Comparison of ENCODE assay signal across 2 cellular contexts in the genomic region with DNA sequence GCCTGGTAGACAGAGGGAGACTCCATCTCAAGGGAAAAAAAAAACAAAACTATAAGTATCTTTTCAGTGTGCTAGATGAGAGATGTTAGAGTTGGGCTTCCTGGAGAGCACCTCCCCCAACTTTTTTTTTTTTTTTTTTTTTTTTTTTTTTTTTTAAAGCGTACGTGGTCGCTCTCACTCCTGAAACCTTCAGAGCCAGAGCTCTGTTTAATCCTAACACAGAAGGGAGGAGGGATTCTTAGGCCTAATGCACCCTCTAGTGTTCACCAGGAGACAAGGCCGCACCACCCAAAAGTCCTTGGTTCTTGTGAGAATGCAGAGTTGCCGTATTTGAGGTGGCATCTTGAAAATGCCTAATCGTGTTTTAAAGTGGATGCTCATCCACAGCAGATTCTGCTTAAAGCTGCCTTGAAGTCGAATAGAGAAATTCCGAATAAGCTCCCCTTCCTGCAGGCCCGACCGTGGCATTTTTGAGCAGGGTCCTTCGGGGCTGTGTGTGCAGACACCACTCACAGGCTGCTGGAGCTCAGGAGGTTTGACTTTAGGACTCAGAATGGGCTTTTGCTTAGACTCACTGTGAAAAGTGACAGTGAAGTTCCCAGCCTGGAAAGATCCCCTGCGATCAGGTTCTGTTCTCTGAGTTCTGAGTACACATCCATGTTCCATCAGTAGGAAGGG.
TF ChIP-seq lines count a peak whose summit lies in the region.

No MANE protein-coding gene starts in this region.

TF ChIP-seq in SK-N-SH, 30 proteins besides CTCF, POLR2A, EP300 and RAD21:
- TF ChIP-seq SMC3 (IDR thresholded peaks at IDR 0.05; ENCODE audit: low read depth, low read length) (peak; percentile 81), TEAD4 (IDR thresholded peaks at IDR 0.05; ENCODE audit: borderline replicate concordance, insufficient read depth) (no peak), MXI1 (IDR thresholded peaks at IDR 0.05; ENCODE audit: low read depth, low read length) (peak; percentile 35; the same call in 1 of the 2 replicates)

TF ChIP-seq in K562, 482 proteins besides CTCF, POLR2A, EP300 and RAD21:
- TF ChIP-seq, protein P1, sequence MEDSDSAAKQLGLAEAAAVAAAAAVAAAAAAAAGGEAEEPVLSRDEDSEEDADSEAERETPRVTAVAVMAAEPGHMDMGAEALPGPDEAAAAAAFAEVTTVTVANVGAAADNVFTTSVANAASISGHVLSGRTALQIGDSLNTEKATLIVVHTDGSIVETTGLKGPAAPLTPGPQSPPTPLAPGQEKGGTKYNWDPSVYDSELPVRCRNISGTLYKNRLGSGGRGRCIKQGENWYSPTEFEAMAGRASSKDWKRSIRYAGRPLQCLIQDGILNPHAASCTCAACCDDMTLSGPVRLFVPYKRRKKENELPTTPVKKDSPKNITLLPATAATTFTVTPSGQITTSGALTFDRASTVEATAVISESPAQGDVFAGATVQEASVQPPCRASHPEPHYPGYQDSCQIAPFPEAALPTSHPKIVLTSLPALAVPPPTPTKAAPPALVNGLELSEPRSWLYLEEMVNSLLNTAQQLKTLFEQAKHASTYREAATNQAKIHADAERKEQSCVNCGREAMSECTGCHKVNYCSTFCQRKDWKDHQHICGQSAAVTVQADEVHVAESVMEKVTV (CRISPR knock-in tag; IDR thresholded peaks at IDR 0.05), result 0 out of 2 replicates have a peak, but pooled peaks have one; percentile 38
- TF ChIP-seq ZNF384 (IDR thresholded peaks at IDR 0.05; ENCODE audit: low read depth, low read length) (peak; percentile 95), STAG1 (CRISPR knock-in tag; IDR thresholded peaks at IDR 0.05; ENCODE audit: borderline replicate concordance) (peak; percentile 34; the same call in 1 of the 2 replicates), TEAD2 (tag; IDR thresholded peaks at IDR 0.05) (no peak), GABPB1 (CRISPR knock-in tag; IDR thresholded peaks at IDR 0.05) (no peak), SMC3 (conservative IDR thresholded peaks at IDR 0.05; ENCODE audit: insufficient read depth, low read depth, low read length) (peak; percentile 37)
